10 cellular contexts compared by ENCODE assay signal in the genomic region with DNA sequence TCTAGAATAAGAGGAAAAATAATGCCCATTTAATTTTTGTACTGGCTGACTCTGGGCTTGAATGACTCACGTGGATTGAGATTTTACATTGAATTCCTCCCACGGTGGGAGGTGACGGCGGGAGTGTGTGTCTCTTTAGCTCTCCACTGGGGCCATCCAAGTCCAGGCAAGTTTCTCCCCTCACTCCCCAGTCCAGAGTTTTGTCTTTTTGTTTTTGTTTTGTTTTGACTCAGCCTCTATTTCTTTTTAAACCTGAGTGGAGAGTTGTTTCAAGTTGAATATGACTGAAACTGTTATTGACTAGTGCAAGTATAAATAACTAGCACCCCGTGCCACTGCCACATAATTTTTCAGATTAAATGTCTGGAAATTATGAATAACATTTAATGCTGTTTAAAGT. TPM values are rescaled to one million over a fixed set of nuclear protein-coding genes. Genes with fewer than 3 reads are reported as not detected.
DNase-seq lines count a peak whose midpoint lies in the region; ATAC-seq, FAIRE-seq and TF ChIP-seq lines count a peak whose summit lies in the region.
"Had no signal": no experiment of that assay in that cellular context is flagged by ENCODE, and none has a peak within 500 bp of the region (broad histone marks: within the 10 kb centered on the region; RNA-seq: fewer than 3 reads in every experiment).

No MANE protein-coding gene starts in this region.

- no peaks in the 10 kb centered on the region for H3K36me3 ChIP-seq in pancreas
- H3K36me3 ChIP-seq: cardiac muscle cell had no signal

- H3K4me3 Mint-ChIP-seq in stimulated activated effector memory CD8-positive, alpha-beta T cell treated with anti-CD3 and anti-CD28 coated beads, Interleukin-12 subunit alpha, Interleukin-12 subunit beta, amount 100 ng/mL, for 72 hours: peak overlapping the region; percentile 3
- no peak overlapping the region for H3K4me3 Mint-ChIP-seq in nephron progenitor cell

- peaks cover 9% of the 10 kb centered on the region for H3K4me1 Mint-ChIP-seq in stimulated activated effector memory CD8-positive, alpha-beta T cell treated with anti-CD3 and anti-CD28 coated beads, Interleukin-12 subunit alpha, Interleukin-12 subunit beta, amount 100 ng/mL, for 72 hours
- peaks cover 14% of the 10 kb centered on the region for H3K4me1 Mint-ChIP-seq in nephron progenitor cell

- H3K27ac ChIP-seq in pancreas: peak overlapping the region in 1 of 4 donors; percentile 11
- H3K27ac ChIP-seq: C4-2B, cardiac muscle cell had no signal

- H3K27me3 Mint-ChIP-seq in nephron progenitor cell (ENCODE audit: low read depth, poor library complexity): no peaks in the 10 kb centered on the region

- no peaks in the 10 kb centered on the region for H3K9me3 Mint-ChIP-seq in stimulated activated effector memory CD8-positive, alpha-beta T cell treated with anti-CD3 and anti-CD28 coated beads, Interleukin-12 subunit alpha, Interleukin-12 subunit beta, amount 100 ng/mL, for 72 hours
- H3K9me3 Mint-ChIP-seq in nephron progenitor cell: peaks cover 40% of the 10 kb centered on the region

- intact Hi-C loops in pancreas (cut with DNase I): no loop called here

- no peaks in the 10 kb centered on the region for H3K9me3 ChIP-seq in pancreas

- FAIRE-seq in pancreas (lab: Jason Lieb, UNC): no peak

- no peaks in the 10 kb centered on the region for H3K27me3 ChIP-seq in pancreas
- H3K27me3 ChIP-seq: cardiac muscle cell had no signal

- H3K4me1 ChIP-seq in pancreas: no peaks in the 10 kb centered on the region

- TF ChIP-seq CTCF in pancreas (IDR thresholded peaks at IDR 0.05) (no peak), nephron progenitor cell (IDR thresholded peaks at IDR 0.05) (no peak)

- DNase-seq in activated effector memory CD4-positive, alpha-beta T cell treated with anti-CD3 and anti-CD28 coated beads, Interleukin-2, amount 50 U/mL, for 16 hours: peak; percentile 68
- DNase-seq in activated effector memory CD4-positive, alpha-beta T cell treated with Interleukin-2 at 50 U/mL for 16 hours: no peak
- DNase-seq in astrocyte of the hippocampus (ENCODE audit: low read depth, low spot score) (peak; percentile 54), pancreas (no peak), nephron progenitor cell (no peak)
- DNase-seq in stimulated activated effector memory CD8-positive, alpha-beta T cell treated with anti-CD3 and anti-CD28 coated beads, Interleukin-12 subunit alpha, Interleukin-12 subunit beta, amount 100 ng/mL, for 72 hours (ENCODE audit: low spot score in 2 of 2): no peak

- WGBS in pancreas, 2 donors: 60 to 81% methylated on average over 5 of the region's 5 CpGs

- ATAC-seq in HG03196 (IDR thresholded peaks at IDR 0.05; ENCODE audit: unreplicated experiment) (peak; percentile 51), pancreas (no peak), GM21367 (IDR thresholded peaks at IDR 0.05; ENCODE audit: unreplicated experiment) (no peak)
- ATAC-seq in stimulated activated effector memory CD8-positive, alpha-beta T cell treated with anti-CD3 and anti-CD28 coated beads, Interleukin-12 subunit alpha, Interleukin-12 subunit beta, amount 100 ng/mL, for 72 hours: peak; percentile 82

- peak overlapping the region; percentile 80 for H3K27ac Mint-ChIP-seq in stimulated activated effector memory CD8-positive, alpha-beta T cell treated with anti-CD3 and anti-CD28 coated beads, Interleukin-12 subunit alpha, Interleukin-12 subunit beta, amount 100 ng/mL, for 72 hours
- no peak overlapping the region for H3K27ac Mint-ChIP-seq in nephron progenitor cell

- no peak overlapping the region for H3K4me3 ChIP-seq in pancreas
- H3K4me3 ChIP-seq: cardiac muscle cell had no signal

- peaks cover 4% of the 10 kb centered on the region for H3K36me3 Mint-ChIP-seq in stimulated activated effector memory CD8-positive, alpha-beta T cell treated with anti-CD3 and anti-CD28 coated beads, Interleukin-12 subunit alpha, Interleukin-12 subunit beta, amount 100 ng/mL, for 72 hours
- H3K36me3 Mint-ChIP-seq in nephron progenitor cell (ENCODE audit: low read depth): no peaks in the 10 kb centered on the region

RNA-seq across cellular contexts. Expression of a gene that starts 13.6 kb away (rescaled TPM):
- total RNA-seq in pancreas: 1 to 10 TPM in 4 of 6 donors, under 1 TPM in 2; 0.65 to 2.1 (median 1.1) TPM
- polyA plus RNA-seq in pancreas: 1 to 10 TPM in 1 of 2 donors, under 1 TPM in 1; 0.72 to 1.5 TPM

RNA-seq across cellular contexts. Expression of a gene that starts 41.9 kb away (rescaled TPM):
- total RNA-seq in pancreas: 1 to 10 TPM; 1.1 to 2.8 (median 1.6) TPM
- polyA plus RNA-seq in pancreas: 1 to 10 TPM in 1 of 2 donors, under 1 TPM in 1; 0.80 to 1.1 TPM

Comparison
In these comparisons a context has a peak if more than half of its experiments do, and no peak if none do; other contexts are left out.
1. DNase-seq: peak in activated effector memory CD4-positive, alpha-beta T cell treated with anti-CD3 and anti-CD28 coated beads, Interleukin-2, amount 50 U/mL, for 16 hours (single experiment) and astrocyte of the hippocampus (single experiment); none in activated effector memory CD4-positive, alpha-beta T cell treated with Interleukin-2 at 50 U/mL for 16 hours (single experiment), stimulated activated effector memory CD8-positive, alpha-beta T cell treated with anti-CD3 and anti-CD28 coated beads, Interleukin-12 subunit alpha, Interleukin-12 subunit beta, amount 100 ng/mL, for 72 hours (0 of 2), pancreas (0 of 6) and nephron progenitor cell (single experiment).
2. ATAC-seq: peak in HG03196 (single experiment) and stimulated activated effector memory CD8-positive, alpha-beta T cell treated with anti-CD3 and anti-CD28 coated beads, Interleukin-12 subunit alpha, Interleukin-12 subunit beta, amount 100 ng/mL, for 72 hours (single experiment); none in pancreas (0 of 4) and GM21367 (single experiment).